8 cellular contexts compared by ENCODE assay signal in the genomic region with DNA sequence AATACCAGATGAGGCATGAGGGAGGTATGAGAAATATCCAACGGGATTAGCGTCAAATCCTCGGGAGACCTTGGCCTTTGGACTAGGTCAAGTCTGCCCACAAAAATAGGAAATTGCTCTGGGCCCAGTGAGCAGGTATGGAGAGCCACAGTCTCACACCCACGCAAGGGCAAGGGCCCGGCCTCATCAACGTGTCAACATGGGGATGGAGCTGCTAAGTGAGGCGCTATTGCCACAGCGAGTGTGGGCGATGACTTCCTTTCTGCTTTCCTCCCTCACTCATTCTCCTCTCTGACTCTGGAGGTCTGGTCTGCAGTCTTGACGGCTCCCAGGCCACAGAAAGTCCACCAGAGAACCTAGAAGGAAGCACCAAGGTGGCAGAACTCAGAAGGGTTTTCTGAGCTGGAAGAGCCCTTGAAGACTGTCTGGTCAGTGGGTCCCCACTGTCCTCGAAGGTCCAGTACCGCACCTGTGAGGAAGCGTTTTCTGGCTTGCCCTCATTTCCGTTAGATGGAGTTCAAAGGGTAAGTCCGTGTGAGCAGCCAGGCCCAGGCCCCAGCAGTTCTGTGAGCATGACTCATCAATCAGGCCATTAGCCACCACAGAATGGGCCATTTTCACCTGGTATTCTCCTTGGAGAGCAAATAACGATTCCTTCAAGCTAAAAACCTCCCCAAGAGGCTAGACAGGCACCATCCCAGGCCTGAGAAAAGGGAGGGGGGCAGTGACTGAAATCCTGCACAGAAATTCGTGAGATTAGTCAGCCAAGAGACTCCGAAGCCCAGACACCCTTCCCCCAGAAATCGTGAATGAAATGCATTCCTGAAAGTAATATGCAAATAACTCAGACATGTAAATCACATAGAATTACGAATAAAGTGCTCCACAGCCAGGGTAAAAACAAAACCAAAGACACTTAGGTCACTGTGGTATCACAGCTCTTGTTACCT.
DNase-seq lines count a peak whose midpoint lies in the region; ATAC-seq, FAIRE-seq and TF ChIP-seq lines count a peak whose summit lies in the region.

No MANE protein-coding gene starts in this region.

- peak overlapping the region; percentile 48 to 89 for H3K27ac Mint-ChIP-seq in activated naive CD4-positive, alpha-beta T cell treated with anti-CD3 and anti-CD28 coated beads, Interleukin-2, amount 50 U/mL, for 72 hours

- H3K4me1 ChIP-seq in HUES6 (ENCODE audit: control insufficient read depth, insufficient read depth, low read length), result peaks cover 61% of the 10 kb centered on the region
- peaks cover 26 to 34% of the 10 kb centered on the region in 2 donors for H3K4me1 ChIP-seq in left lung
- peaks cover 0 to 72% (median 50%) of the 10 kb centered on the region in 4 donors for H3K4me1 ChIP-seq in tibial artery
- peaks cover 54% of the 10 kb centered on the region for H3K4me1 ChIP-seq in BE2C

- H3K27ac ChIP-seq in HUES6 (ENCODE audit: low read depth, low read length) (peak overlapping the region; percentile 91), left lung (peak overlapping the region in 1 of 2 donors; percentile 45), tibial artery (peak overlapping the region; percentile 80 to 90)

- no peaks in the 10 kb centered on the region for H3K36me3 Mint-ChIP-seq in activated naive CD4-positive, alpha-beta T cell treated with anti-CD3 and anti-CD28 coated beads, Interleukin-2, amount 50 U/mL, for 72 hours

- intact Hi-C loops in left lung (cut with DNase I) (no loop called here), tibial artery (cut with DNase I; ENCODE audit: low total_unique reads) (no loop called here)

- FAIRE-seq in GM12891 (lab: Jason Lieb, UNC), result peak; percentile 75

- ATAC-seq in GM21723 (IDR thresholded peaks at IDR 0.05; ENCODE audit: unreplicated experiment) (peak; percentile 80), left lung (peak; percentile 4)
- peak; percentile 87 to 92 for ATAC-seq in activated naive CD4-positive, alpha-beta T cell treated with anti-CD3 and anti-CD28 coated beads, Interleukin-2, amount 50 U/mL, for 72 hours

- DNase-seq in GM12891 (ENCODE audit: insufficient read length, low spot score), result peak; percentile 53
- DNase-seq in activated naive CD4-positive, alpha-beta T cell treated with anti-CD3 and anti-CD28 coated beads, Interleukin-2, amount 50 U/mL, for 72 hours (ENCODE audit: low spot score in 2 of 2), result peak; percentile 62 to 64
- DNase-seq in left lung, result no peak
- DNase-seq in tibial artery, result no peak
- no peak for DNase-seq in cortex of kidney (lab: John Stamatoyannopoulos, UW)
- no peak for DNase-seq in BE2C

- no peaks in the 10 kb centered on the region for H3K9me3 ChIP-seq in HUES6 (ENCODE audit: control insufficient read depth, insufficient read depth, low read depth, low read length)
- H3K9me3 ChIP-seq in left lung, result no peaks in the 10 kb centered on the region
- H3K9me3 ChIP-seq in tibial artery, result no peaks in the 10 kb centered on the region
- H3K9me3 ChIP-seq in BE2C, result no peaks in the 10 kb centered on the region

- H3K27me3 ChIP-seq in HUES6 (ENCODE audit: control insufficient read depth, insufficient read depth, low read length) (no peaks in the 10 kb centered on the region), left lung (no peaks in the 10 kb centered on the region), tibial artery (no peaks in the 10 kb centered on the region), BE2C (no peaks in the 10 kb centered on the region)

- peak overlapping the region; percentile 4; the same call in 1 of the 2 replicates for H3K4me3 ChIP-seq in HUES6 (ENCODE audit: low read depth, low read length)
- H3K4me3 ChIP-seq in left lung, result no peak overlapping the region
- H3K4me3 ChIP-seq in tibial artery, result no peak overlapping the region
- no peak overlapping the region for H3K4me3 ChIP-seq in BE2C (ENCODE audit: low read depth, low read length)

- TF ChIP-seq CTCF in left lung (IDR thresholded peaks at IDR 0.05), result no peak
- no peak for TF ChIP-seq CTCF in tibial artery (IDR thresholded peaks at IDR 0.05)
- no peak for TF ChIP-seq CTCF in BE2C (IDR thresholded peaks at IDR 0.05; ENCODE audit: low read depth, low read length)

- no peak for TF ChIP-seq POLR2A in GM12891 (IDR thresholded peaks at IDR 0.05; ENCODE audit: low read depth, low read length)

- H3K36me3 ChIP-seq in HUES6 (ENCODE audit: control insufficient read depth, insufficient read depth, low read length) (no peaks in the 10 kb centered on the region), left lung (no peaks in the 10 kb centered on the region), tibial artery (no peaks in the 10 kb centered on the region), BE2C (peaks cover 3% of the 10 kb centered on the region; the same call in 1 of the 2 replicates)

- H3K9ac ChIP-seq in HUES6 (ENCODE audit: low read length), result peak overlapping the region; percentile 58

- H3K9me3 Mint-ChIP-seq in activated naive CD4-positive, alpha-beta T cell treated with anti-CD3 and anti-CD28 coated beads, Interleukin-2, amount 50 U/mL, for 72 hours, result no peaks in the 10 kb centered on the region

TF ChIP-seq in GM12891, 5 proteins besides CTCF, POLR2A, EP300 and RAD21:
- TF ChIP-seq PAX5 (IDR thresholded peaks at IDR 0.05; ENCODE audit: insufficient read depth, low read length, severe bottlenecking) (peak; percentile 24), TAF1 (IDR thresholded peaks at IDR 0.05; ENCODE audit: low read depth, low read length) (no peak), POU2F2 (IDR thresholded peaks at IDR 0.05; ENCODE audit: low read depth, low read length) (peak; percentile 98), SPI1 (IDR thresholded peaks at IDR 0.05; ENCODE audit: low read depth, low read length) (peak; percentile 46), POLR2AphosphoS5 (IDR thresholded peaks at IDR 0.05; ENCODE audit: low read depth, low read length) (no peak)

Comparison
In these comparisons a context has a peak if more than half of its experiments do, and no peak if none do; other contexts are left out.
1. DNase-seq: peak in GM12891 (single experiment) and activated naive CD4-positive, alpha-beta T cell treated with anti-CD3 and anti-CD28 coated beads, Interleukin-2, amount 50 U/mL, for 72 hours (2 of 2); none in left lung (0 of 2), tibial artery (0 of 2), cortex of kidney (single experiment) and BE2C (single experiment).
2. ATAC-seq: peak in every context shown above with its lines; median percentile 90 in activated naive CD4-positive, alpha-beta T cell treated with anti-CD3 and anti-CD28 coated beads, Interleukin-2, amount 50 U/mL, for 72 hours; 80 in GM21723; 4 in left lung.